ENCODE assay signal across 18 cellular contexts in genomic region chr1:25621876-25622275, GRCh38. TPM values are rescaled to one million over a fixed set of nuclear protein-coding genes. Genes with fewer than 3 reads are reported as not detected.
DNase-seq lines count a peak whose midpoint lies in the region; ATAC-seq and TF ChIP-seq lines count a peak whose summit lies in the region.
"Had no signal": no experiment of that assay in that cellular context is flagged by ENCODE, and none has a peak within 500 bp of the region (broad histone marks: within the 10 kb centered on the region; RNA-seq: fewer than 3 reads in every experiment).

No MANE protein-coding gene starts in this region.

- peaks cover 34 to 67% (median 61%) of the 10 kb centered on the region in 4 donors for H3K4me1 ChIP-seq in esophagus muscularis mucosa

- peak overlapping the region in 2 of 4 donors; percentile 8 to 88 for H3K27ac ChIP-seq in esophagus muscularis mucosa (replicated peaks in 1 of 4)
- H3K27ac ChIP-seq: right atrium auricular region had no signal

- H3K27ac Mint-ChIP-seq in T-helper 17 cell (peak overlapping the region; percentile 95), CD14-positive monocyte (peak overlapping the region in 1 of 7 donors; percentile 4)
- H3K27ac Mint-ChIP-seq: GM23338, memory B cell had no signal

- no CpG with 5 or more reads among the region's 5 CpGs for WGBS in esophagus muscularis mucosa

- H3K27me3 Mint-ChIP-seq in T-helper 17 cell (no peaks in the 10 kb centered on the region), CD14-positive monocyte (ENCODE audit: low read depth in 3 of 3) (peaks cover 7 to 23% (median 8%) of the 10 kb centered on the region in 3 donors)

- H3K4me3 Mint-ChIP-seq in T-helper 17 cell = peak overlapping the region; percentile 31
- H3K4me3 Mint-ChIP-seq in CD14-positive monocyte = no peak overlapping the region
- H3K4me3 Mint-ChIP-seq: GM23338, memory B cell had no signal

- H3K9me3 ChIP-seq in T-helper 17 cell (ENCODE audit: control insufficient read depth, low read length, poor library complexity, severe bottlenecking) (no peaks in the 10 kb centered on the region), esophagus muscularis mucosa (no peaks in the 10 kb centered on the region)
- H3K9me3 ChIP-seq: right atrium auricular region had no signal

- intact Hi-C loops in esophagus muscularis mucosa (cut with DNase I) = no loop called here
- intact Hi-C loops in CD14-positive monocyte (cut with micrococcal nuclease) = no loop called here

- no peak for TF ChIP-seq POLR2A in esophagus muscularis mucosa (IDR thresholded peaks at IDR 0.05; ENCODE audit: low read depth)

- peak; percentile 63 for ATAC-seq in T-helper 17 cell
- ATAC-seq: GM23338 had no signal

- TF ChIP-seq EP300 in esophagus muscularis mucosa (IDR thresholded peaks at IDR 0.05) = no peak

- H3K9me3 Mint-ChIP-seq in CD14-positive monocyte = peaks cover 0 to 6% (median 3%) of the 10 kb centered on the region in 7 donors
- H3K9me3 Mint-ChIP-seq: memory B cell had no signal

- peaks cover 2% of the 10 kb centered on the region for H3K36me3 Mint-ChIP-seq in T-helper 17 cell (ENCODE audit: low read depth)
- H3K36me3 Mint-ChIP-seq in CD14-positive monocyte = peaks cover 23 to 34% of the 10 kb centered on the region in 2 donors
- H3K36me3 Mint-ChIP-seq: memory B cell had no signal

- H3K4me1 Mint-ChIP-seq in T-helper 17 cell (peaks cover 66% of the 10 kb centered on the region), CD14-positive monocyte (peaks cover 44% of the 10 kb centered on the region)

- no peak for TF ChIP-seq CTCF in esophagus muscularis mucosa (IDR thresholded peaks at IDR 0.05)
- no peak for TF ChIP-seq CTCF in CD14-positive monocyte (IDR thresholded peaks at IDR 0.05)

- no peaks in the 10 kb centered on the region for H3K27me3 ChIP-seq in esophagus muscularis mucosa
- H3K27me3 ChIP-seq: right atrium auricular region had no signal

- H3K36me3 ChIP-seq in esophagus muscularis mucosa = no peaks in the 10 kb centered on the region
- H3K36me3 ChIP-seq: right atrium auricular region had no signal

- no peak overlapping the region for H3K4me3 ChIP-seq in esophagus muscularis mucosa
- H3K4me3 ChIP-seq: GM23338, right atrium auricular region had no signal

- DNase-seq in activated CD8-positive, alpha-beta memory T cell treated with anti-CD3 and anti-CD28 coated beads for 24 hours = peak; percentile 58
- no peak for DNase-seq in activated CD8-positive, alpha-beta memory T cell treated with anti-CD3 and anti-CD28 coated beads, Interleukin-2, amount 50 U/mL, for 48 hours
- DNase-seq in DMS 273 treated with DMSO at 0.1 percent for 48 hours (lab: John Stamatoyannopoulos, UW) (peak; percentile 44), T-helper 17 cell (no peak), esophagus muscularis mucosa (ENCODE audit: extremely low spot score) (peak; percentile 80), inferior parietal cortex (ENCODE audit: extremely low spot score) (no peak), CD14-positive monocyte (ENCODE audit: low spot score) (no peak)
- DNase-seq in effector CD8-positive, alpha-beta T cell (lab: John Stamatoyannopoulos, UW) = no peak
- DNase-seq: activated gamma-delta T cell, GF-D8, kidney glomerular epithelial cell, NCI-H146, NCI-H2227 treated with DMSO at 0.1 percent for 48 hours, SIG-M5, T-helper 1 cell had no signal

RNA-seq across cellular contexts. Expression of gene MAN1C1, which starts 5.3 kb away (rescaled TPM):
- total RNA-seq in T-helper 17 cell (10 to 100 TPM; 16.9 to 27.3 TPM), esophagus muscularis mucosa (10 to 100 TPM; 20.2 to 22.8 (median 20.7) TPM)
- polyA plus RNA-seq in CD14-positive monocyte = 1 to 10 TPM; 1.2 to 1.7 TPM

Comparison
In these comparisons a context has a peak if more than half of its experiments do, and no peak if none do; other contexts are left out.
1. DNase-seq: peak in activated CD8-positive, alpha-beta memory T cell treated with anti-CD3 and anti-CD28 coated beads for 24 hours (single experiment), DMS 273 treated with DMSO at 0.1 percent for 48 hours (single experiment) and esophagus muscularis mucosa (single experiment); none in activated CD8-positive, alpha-beta memory T cell treated with anti-CD3 and anti-CD28 coated beads, Interleukin-2, amount 50 U/mL, for 48 hours (single experiment), T-helper 17 cell (0 of 3), effector CD8-positive, alpha-beta T cell (single experiment), inferior parietal cortex (single experiment) and CD14-positive monocyte (single experiment).